Comparison of ENCODE assay signal across 9 cellular contexts in the genomic region with DNA sequence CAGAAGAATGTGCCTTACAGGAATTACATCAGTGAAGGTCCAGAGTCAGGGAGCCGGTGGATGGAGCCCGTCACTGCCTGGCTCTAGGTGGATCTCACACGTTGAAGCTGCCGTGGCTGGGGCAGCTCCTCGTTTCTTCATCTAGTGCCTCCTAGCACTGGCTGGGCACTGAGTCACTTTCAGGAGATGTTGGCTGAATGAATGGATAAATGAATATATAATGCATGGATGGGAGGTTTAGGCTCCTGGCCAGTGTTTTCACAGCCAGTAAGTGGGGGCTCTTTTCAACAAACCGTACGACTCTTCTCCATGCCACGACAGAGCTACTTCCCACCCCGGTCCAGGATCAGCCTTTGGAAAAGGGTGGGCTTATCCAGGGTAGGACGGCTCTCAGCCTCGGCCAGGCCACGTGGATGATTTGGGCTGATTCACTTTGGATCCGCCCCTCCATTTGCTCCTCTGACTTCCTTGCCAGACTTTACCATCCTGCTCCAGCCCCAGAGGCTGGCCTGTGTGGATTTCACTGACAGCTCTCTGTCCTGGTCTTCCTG. TPM values are rescaled to one million over a fixed set of nuclear protein-coding genes. Genes with fewer than 3 reads are reported as not detected.
A peak's percentile ranks its signal among the peaks of the same experiment; 100 is the strongest.
DNase-seq lines count a peak whose midpoint lies in the region; ATAC-seq, FAIRE-seq and TF ChIP-seq lines count a peak whose summit lies in the region.
"Had no signal": no experiment of that assay in that cellular context is flagged by ENCODE, and none has a peak within 500 bp of the region (broad histone marks: within the 10 kb centered on the region; RNA-seq: fewer than 3 reads in every experiment).

No MANE protein-coding gene starts in this region.

- H3K9me3 Mint-ChIP-seq in CD14-positive monocyte: peaks cover 0 to 15% (median 8%) of the 10 kb centered on the region in 7 donors
- H3K9me3 Mint-ChIP-seq in nephron progenitor cell: no peaks in the 10 kb centered on the region
- H3K9me3 Mint-ChIP-seq: stimulated activated naive CD8-positive, alpha-beta T cell treated with anti-CD3 and anti-CD28 coated beads, Interleukin-15, Interleukin-2, amounts not matched to agents 100 ng/mL and 50 ng/mL, for 24 hours had no signal

- in situ Hi-C loops in HAP-1 (cut with MboI; ENCODE audit: low sequenced_read_pairs): no loop called here

- POLR2A ChIA-PET in endothelial cell of umbilical vein (lab: Charles Lee): no interaction called here

- peak; percentile 95 for FAIRE-seq in endothelial cell of umbilical vein (lab: Jason Lieb, UNC)

- peak overlapping the region; percentile 45 for H3K27ac ChIP-seq in endothelial cell of umbilical vein (ENCODE audit: insufficient read depth, low read depth, low read length)

- H3K4me1 Mint-ChIP-seq in CD14-positive monocyte (peaks cover 24% of the 10 kb centered on the region), nephron progenitor cell (peaks cover 80% of the 10 kb centered on the region)

- peaks cover 28% of the 10 kb centered on the region for H3K79me2 ChIP-seq in endothelial cell of umbilical vein (ENCODE audit: control insufficient read depth, insufficient read depth, low read length)

- H3K4me1 ChIP-seq in endothelial cell of umbilical vein (ENCODE audit: control insufficient read depth, extremely low read depth, insufficient read depth, low read length) (peaks cover 37% of the 10 kb centered on the region), HAP-1 (peaks cover 19% of the 10 kb centered on the region)

- peak overlapping the region; percentile 85 for H2AFZ ChIP-seq in endothelial cell of umbilical vein (ENCODE audit: low read depth, low read length)

- BruUV-seq in endothelial cell of umbilical vein (replicated peaks; lab: Mats Ljungman, UMichigan): no TSS peak

- H3K4me3 ChIP-seq in endothelial cell of umbilical vein (replicated peaks in 1 of 3; ENCODE audit: insufficient read depth in 1 of 3, low read depth in 1 of 3, low read length in 3 of 3): peak overlapping the region in 1 of 3 experiments; percentile 63
- no peak overlapping the region for H3K4me3 ChIP-seq in HAP-1

- TF ChIP-seq POLR2A in endothelial cell of umbilical vein (IDR thresholded peaks at IDR 0.05; ENCODE audit: low read depth, low read length): no peak

- DNase-seq in CD14-positive monocyte (ENCODE audit: low spot score) (no peak), NCI-H446 treated with DMSO at 0.1 percent for 48 hours (lab: John Stamatoyannopoulos, UW) (peak; percentile 88), endothelial cell of umbilical vein (ENCODE audit: low read depth, low spot score) (peak; percentile 67), nephron progenitor cell (no peak), HAP-1 (ENCODE audit: low spot score in 2 of 2) (no peak)
- DNase-seq in activated CD4-positive, alpha-beta T cell treated with anti-CD3 and anti-CD28 coated beads for 4 hours: no peak
- no peak for DNase-seq in activated T-cell treated with anti-CD3 and anti-CD28 coated beads, Interleukin-2, amount 50 U/mL, for 48 hours

- TF ChIP-seq CTCF in CD14-positive monocyte (IDR thresholded peaks at IDR 0.05) (no peak), endothelial cell of umbilical vein (IDR thresholded peaks at IDR 0.05; ENCODE audit: extremely low read depth in 1 of 2, insufficient read depth in 1 of 2, low read depth in 1 of 2, low read length in 2 of 2) (no peak), nephron progenitor cell (IDR thresholded peaks at IDR 0.05) (no peak)

- H3K27me3 Mint-ChIP-seq in CD14-positive monocyte (ENCODE audit: low read depth in 3 of 3): peaks cover 46 to 57% (median 55%) of the 10 kb centered on the region in 3 donors
- H3K27me3 Mint-ChIP-seq in nephron progenitor cell (ENCODE audit: low read depth, poor library complexity): no peaks in the 10 kb centered on the region

- H3K9me3 ChIP-seq in endothelial cell of umbilical vein (replicated peaks; ENCODE audit: control insufficient read depth, insufficient read depth, low read length) (no peaks in the 10 kb centered on the region), HAP-1 (no peaks in the 10 kb centered on the region)

- H3K27me3 ChIP-seq in endothelial cell of umbilical vein (ENCODE audit: control insufficient read depth in 2 of 2, insufficient read depth in 2 of 2, low read length in 2 of 2): no peaks in the 10 kb centered on the region
- H3K27me3 ChIP-seq in HAP-1 (ENCODE audit: low read depth): no peaks in the 10 kb centered on the region

- H3K9ac ChIP-seq in endothelial cell of umbilical vein (replicated peaks; ENCODE audit: extremely low read depth, insufficient read depth, low read length): peak overlapping the region; percentile 53

- no peak for ATAC-seq in GM18858 (IDR thresholded peaks at IDR 0.05; ENCODE audit: unreplicated experiment)

- peak overlapping the region; percentile 24 to 92 for H3K4me3 Mint-ChIP-seq in CD14-positive monocyte
- peak overlapping the region; percentile 89 for H3K4me3 Mint-ChIP-seq in nephron progenitor cell

- intact Hi-C loops in CD14-positive monocyte (cut with micrococcal nuclease): loop anchor here in 1 of 2 donors (5.0 kb wide), 1 partner anchor 33 kb away; no protein-coding TSS in a partner anchor
- intact Hi-C loops in endothelial cell of umbilical vein (cut with micrococcal nuclease): no loop called here

- H3K9me1 ChIP-seq in endothelial cell of umbilical vein (replicated peaks; ENCODE audit: control insufficient read depth, extremely low read depth, insufficient read depth, low read length): no peaks in the 10 kb centered on the region

- CTCF ChIA-PET in endothelial cell of umbilical vein (lab: Charles Lee): interaction anchor here (0.7 to 1.3 kb wide), 4 partner anchors 9 to 242 kb away, joined by 3 to 5 read pairs (median 4); no protein-coding TSS in a partner anchor

- peak overlapping the region; percentile 22 for H3K4me2 ChIP-seq in endothelial cell of umbilical vein (ENCODE audit: insufficient read depth, low read length)

- H3K27ac Mint-ChIP-seq in CD14-positive monocyte (peak overlapping the region in 2 of 7 donors; percentile 30 to 58), nephron progenitor cell (no peak overlapping the region)

- no peaks in the 10 kb centered on the region for H4K20me1 ChIP-seq in endothelial cell of umbilical vein (replicated peaks; ENCODE audit: control insufficient read depth, extremely low read depth, insufficient read depth, low read length)

- H3K36me3 ChIP-seq in endothelial cell of umbilical vein (ENCODE audit: control insufficient read depth in 2 of 2, extremely low read depth in 1 of 2, insufficient read depth in 2 of 2, low read length in 2 of 2): peaks cover 0 to 2% of the 10 kb centered on the region in 2 experiments
- peaks cover 13% of the 10 kb centered on the region for H3K36me3 ChIP-seq in HAP-1 (replicated peaks)

- H3K36me3 Mint-ChIP-seq in CD14-positive monocyte (peaks cover 11% of the 10 kb centered on the region in 2 donors), nephron progenitor cell (ENCODE audit: low read depth) (no peaks in the 10 kb centered on the region)

- dilution Hi-C loops in endothelial cell of umbilical vein (cut with MboI; ENCODE audit: extremely low pct_ligation_motif_present, low sequenced_read_pairs): no loop called here

TF ChIP-seq in endothelial cell of umbilical vein, 7 proteins besides CTCF, POLR2A, EP300 and RAD21:
- TF ChIP-seq FOS (IDR thresholded peaks at IDR 0.05; ENCODE audit: borderline replicate concordance, insufficient read depth, low read length) (no peak), MYC (IDR thresholded peaks at IDR 0.05; ENCODE audit: low read depth, low read length) (peak; percentile 49), EZH2 (IDR thresholded peaks at IDR 0.05; ENCODE audit: borderline replicate concordance, low read depth, low read length, severe bottlenecking) (no peak), GATA2 (IDR thresholded peaks at IDR 0.05; ENCODE audit: insufficient read depth, insufficient read length, low read depth, low read length) (no peak), POLR2AphosphoS5 (IDR thresholded peaks at IDR 0.05; ENCODE audit: insufficient read depth, low read depth, low read length) (peak; percentile 32), JUN (IDR thresholded peaks at IDR 0.05; ENCODE audit: borderline replicate concordance, insufficient read depth, insufficient read length, low read depth) (no peak)
- TF ChIP-seq, protein P1, sequence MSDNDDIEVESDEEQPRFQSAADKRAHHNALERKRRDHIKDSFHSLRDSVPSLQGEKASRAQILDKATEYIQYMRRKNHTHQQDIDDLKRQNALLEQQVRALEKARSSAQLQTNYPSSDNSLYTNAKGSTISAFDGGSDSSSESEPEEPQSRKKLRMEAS (IDR thresholded peaks at IDR 0.05; ENCODE audit: insufficient read depth, insufficient read length): peak; percentile 55

RNA-seq across cellular contexts. Expression of gene SH3PXD2B, which starts 1.3 kb away (rescaled TPM):
- polyA plus RNA-seq in CD14-positive monocyte (under 1 TPM; 0.19 to 0.31 TPM), endothelial cell of umbilical vein (23.5 and 24.7 TPM in 2 replicates)
- total RNA-seq in endothelial cell of umbilical vein: 66.3 and 71.8 TPM in 2 replicates
- polyA plus RNA-seq in endothelial cell of umbilical vein (2011; cell fraction: cytosol; rRNA removed): 24.4 and 25.9 TPM in 2 replicates
- polyA plus RNA-seq in endothelial cell of umbilical vein (2011; cell fraction: nucleus; rRNA removed): 33.5 and 36.3 TPM in 2 replicates
- polyA plus RNA-seq in endothelial cell of umbilical vein (2012): 39.6 and 47.8 TPM in 2 replicates
- polyA minus RNA-seq in endothelial cell of umbilical vein: 49.9 and 53.1 TPM in 2 replicates
- polyA minus RNA-seq in endothelial cell of umbilical vein (2011; cell fraction: cytosol; rRNA and poly(A)+ RNA removed): 4.3 TPM
- polyA minus RNA-seq in endothelial cell of umbilical vein (2011; cell fraction: nucleus; rRNA and poly(A)+ RNA removed): 22.0 and 24.7 TPM in 2 replicates

Comparison
In these comparisons a context has a peak if more than half of its experiments do, and no peak if none do; other contexts are left out.
1. DNase-seq: peak in NCI-H446 treated with DMSO at 0.1 percent for 48 hours (single experiment) and endothelial cell of umbilical vein (single experiment); none in CD14-positive monocyte (single experiment), nephron progenitor cell (single experiment), HAP-1 (0 of 2), activated CD4-positive, alpha-beta T cell treated with anti-CD3 and anti-CD28 coated beads for 4 hours (0 of 2) and activated T-cell treated with anti-CD3 and anti-CD28 coated beads, Interleukin-2, amount 50 U/mL, for 48 hours (0 of 2).
2. RNA of gene SH3PXD2B, which starts 1.3 kb away (polyA plus RNA-seq): 23.5 to 47.8 TPM in endothelial cell of umbilical vein; 0.19 to 0.31 TPM in CD14-positive monocyte; every median in the first group is over 10 times any median in the second.